Comparison of ENCODE assay signal across 36 cellular contexts in genomic region chr5:143263272-143263810, GRCh38.
A peak's percentile ranks its signal among the peaks of the same experiment; 100 is the strongest.
DNase-seq lines count a peak whose midpoint lies in the region; ATAC-seq, FAIRE-seq and TF ChIP-seq lines count a peak whose summit lies in the region.
"Had no signal": no experiment of that assay in that cellular context is flagged by ENCODE, and none has a peak within 500 bp of the region (broad histone marks: within the 10 kb centered on the region; RNA-seq: fewer than 3 reads in every experiment).

No MANE protein-coding gene starts in this region.

- no peaks in the 10 kb centered on the region for H4K20me1 ChIP-seq in GM12878 (ENCODE audit: control insufficient read depth, insufficient read depth)

- TF ChIP-seq RAD21 in GM12878 (IDR thresholded peaks at IDR 0.05; ENCODE audit: insufficient read depth, low read depth, low read length): no peak

- SMC1A ChIA-PET in GM12878 (lab: Charles Lee; ENCODE audit: uncharacterized antibody, unreplicated experiment): interaction anchor here (0.6 to 1.7 kb wide), 2 partner anchors 17 to 884 kb away, joined by 3 to 4 read pairs; no protein-coding TSS in a partner anchor

- H3K36me3 ChIP-seq in GM12878 (ENCODE audit: control insufficient read depth in 2 of 2, insufficient read depth in 2 of 2, low read length in 1 of 2): no peaks in the 10 kb centered on the region; a peak in 1 of 4 replicates
- H3K36me3 ChIP-seq: ascending aorta, heart right ventricle, neural progenitor cell, Peyer's patch, WERI-Rb-1 had no signal

- in situ Hi-C loops in GM12878 (cut with MboI): no loop called here

- TF ChIP-seq EP300 in GM12878 (IDR thresholded peaks at IDR 0.05; ENCODE audit: borderline replicate concordance in 1 of 2, control insufficient read depth in 1 of 2, low read depth in 2 of 2, low read length in 2 of 2): no peak

- H3K27me3 Mint-ChIP-seq in natural killer cell treated with Interleukin-12 subunit alpha and Interleukin-12 subunit beta and Interleukin-15 and Interleukin-18, amount 100 ng/mL, for 72 hours: no peaks in the 10 kb centered on the region
- no peaks in the 10 kb centered on the region for H3K27me3 Mint-ChIP-seq in natural killer cell (ENCODE audit: low read depth in 2 of 2)
- H3K27me3 Mint-ChIP-seq: activated CD4-positive, alpha-beta T cell treated with anti-CD3 and anti-CD28 coated beads, Interleukin-2, amount 10 ng/mL, durations not matched to agents 7 days and 5 days; activated naive CD8-positive, alpha-beta T cell treated with anti-CD3 and anti-CD28 coated beads for 36 hours; activated T-cell treated with anti-CD3 and anti-CD28 coated beads, Interleukin-2, amount 50 U/mL, for 24 hours; CD4-positive, alpha-beta T cell; effector memory CD8-positive, alpha-beta T cell had no signal

- ATAC-seq in natural killer cell treated with Interleukin-12 subunit alpha and Interleukin-12 subunit beta and Interleukin-15 and Interleukin-18, amount 100 ng/mL, for 72 hours: no peak
- ATAC-seq in natural killer cell (no peak), GM12878 (peak; percentile 26; the same call in 2 of the 3 replicates)
- no peak for ATAC-seq in activated CD4-positive, CD25-positive, alpha-beta regulatory T cell treated with anti-CD3 and anti-CD28 coated beads, Interleukin-2, amount 50 U/mL, for 24 hours
- ATAC-seq: effector memory CD8-positive, alpha-beta T cell; esophagus mucosa; heart right ventricle had no signal

- BruUV-seq in GM12878 (replicated peaks; lab: Mats Ljungman, UMichigan): no TSS peak

- no peak for FAIRE-seq in GM12878 (lab: Jason Lieb, UNC)
- FAIRE-seq: A204.1, frontal cortex, H54 had no signal

- RAD21 ChIA-PET in GM12878 (lab: Charles Lee; ENCODE audit: unreplicated experiment): no interaction called here

- no peak overlapping the region for H3K9ac ChIP-seq in GM12878 (ENCODE audit: control insufficient read depth, insufficient read depth, low read length)
- H3K9ac ChIP-seq: neural progenitor cell, parathyroid adenoma had no signal

- POLR2A ChIA-PET in GM12878 (lab: Charles Lee): interaction anchor here (1.7 kb wide), 1 partner anchor 32 kb away, joined by 6 read pairs; no protein-coding TSS in a partner anchor

- no peak overlapping the region for H3K4me2 ChIP-seq in GM12878 (ENCODE audit: control insufficient read depth, insufficient read depth)
- H3K4me2 ChIP-seq: neural progenitor cell had no signal

- TF ChIP-seq CTCF in natural killer cell (IDR thresholded peaks at IDR 0.05): no peak
- no peak for TF ChIP-seq CTCF in GM12878 (IDR thresholded peaks at IDR 0.05 in 2 of 3, conservative IDR thresholded peaks at IDR 0.05 in 1 of 3; ENCODE audit: control insufficient read depth in 2 of 3, extremely low read depth in 1 of 3, insufficient read depth in 1 of 3, low read depth in 3 of 3, low read length in 3 of 3)
- no peak for TF ChIP-seq CTCF in fibroblast of villous mesenchyme (IDR thresholded peaks at IDR 0.05; ENCODE audit: insufficient read depth, low read depth, low read length)

- peaks cover 11% of the 10 kb centered on the region; the same call in 1 of the 2 replicates for H3K4me1 ChIP-seq in GM12878 (ENCODE audit: control insufficient read depth, insufficient read depth, low read length)
- H3K4me1 ChIP-seq: ascending aorta, neural progenitor cell, parathyroid adenoma, Peyer's patch, testis had no signal

- H2AFZ ChIP-seq in GM12878 (ENCODE audit: control insufficient read depth, low read depth, low read length): no peak overlapping the region
- H2AFZ ChIP-seq: neural progenitor cell, parathyroid adenoma had no signal

- TF ChIP-seq POLR2A in GM12878 (IDR thresholded peaks at IDR 0.05; ENCODE audit: low read depth, low read length): no peak

- H3K9me3 Mint-ChIP-seq in natural killer cell treated with Interleukin-12 subunit alpha and Interleukin-12 subunit beta and Interleukin-15 and Interleukin-18, amount 100 ng/mL, for 72 hours: peaks cover 10% of the 10 kb centered on the region
- H3K9me3 Mint-ChIP-seq in natural killer cell: peaks cover 2 to 4% of the 10 kb centered on the region in 2 donors

- WGBS in GM12878 (ENCODE audit: insufficient coverage, insufficient replicate concordance, low lambda C conversion rate, missing lambda C conversion rate): 90% methylated on average over 4 of the region's 4 CpGs

- peak overlapping the region; percentile 35 for H3K4me3 Mint-ChIP-seq in natural killer cell treated with Interleukin-12 subunit alpha and Interleukin-12 subunit beta and Interleukin-15 and Interleukin-18, amount 100 ng/mL, for 72 hours
- no peak overlapping the region for H3K4me3 Mint-ChIP-seq in natural killer cell
- H3K4me3 Mint-ChIP-seq: activated CD4-positive, alpha-beta T cell treated with anti-CD3 and anti-CD28 coated beads, Interleukin-2, amount 10 ng/mL, durations not matched to agents 7 days and 5 days; activated naive CD8-positive, alpha-beta T cell treated with anti-CD3 and anti-CD28 coated beads for 36 hours; activated T-cell treated with anti-CD3 and anti-CD28 coated beads, Interleukin-2, amount 50 U/mL, for 24 hours; CD4-positive, alpha-beta T cell; effector memory CD8-positive, alpha-beta T cell; neural progenitor cell had no signal

- peaks cover 14% of the 10 kb centered on the region for H3K9me3 ChIP-seq in GM12878 (replicated peaks; ENCODE audit: control insufficient read depth, insufficient read depth, low read length)
- H3K9me3 ChIP-seq: Peyer's patch, testis had no signal

- peak overlapping the region; percentile 24 for H3K27ac ChIP-seq in GM12878 (ENCODE audit: control insufficient read depth, insufficient read depth)
- H3K27ac ChIP-seq: ascending aorta, heart right ventricle, neural progenitor cell, parathyroid adenoma, Peyer's patch, skin epidermis, testis, WERI-Rb-1 had no signal

- H3K4me3 ChIP-seq in GM12878 (no peak overlapping the region), fibroblast of villous mesenchyme (ENCODE audit: low read depth, low read length) (no peak overlapping the region)
- H3K4me3 ChIP-seq: ascending aorta, heart right ventricle, lung, neural progenitor cell, Peyer's patch, skin epidermis, testis had no signal

- H3K4me1 Mint-ChIP-seq in natural killer cell treated with Interleukin-12 subunit alpha and Interleukin-12 subunit beta and Interleukin-15 and Interleukin-18, amount 100 ng/mL, for 72 hours (ENCODE audit: low read depth in 2 of 2): peaks cover 25 to 41% of the 10 kb centered on the region in 2 donors
- no peaks in the 10 kb centered on the region for H3K4me1 Mint-ChIP-seq in natural killer cell
- H3K4me1 Mint-ChIP-seq: neural progenitor cell had no signal

- peak overlapping the region; percentile 28 to 86 for H3K27ac Mint-ChIP-seq in natural killer cell treated with Interleukin-12 subunit alpha and Interleukin-12 subunit beta and Interleukin-15 and Interleukin-18, amount 100 ng/mL, for 72 hours
- no peak overlapping the region for H3K27ac Mint-ChIP-seq in natural killer cell
- H3K27ac Mint-ChIP-seq: activated CD4-positive, alpha-beta T cell treated with anti-CD3 and anti-CD28 coated beads, Interleukin-2, amount 10 ng/mL, durations not matched to agents 7 days and 5 days; activated naive CD8-positive, alpha-beta T cell treated with anti-CD3 and anti-CD28 coated beads for 36 hours; CD4-positive, alpha-beta T cell; effector memory CD8-positive, alpha-beta T cell; neural progenitor cell had no signal

- CTCF ChIA-PET in GM12878 (lab: Yijun Ruan, JAX): no interaction called here

- DNase-seq in natural killer cell treated with Interleukin-12 subunit alpha and Interleukin-12 subunit beta and Interleukin-15 and Interleukin-18, amount 100 ng/mL, for 72 hours (ENCODE audit: low spot score): no peak
- no peak for DNase-seq in natural killer cell
- no peak for DNase-seq in GM12878 (ENCODE audit: low read depth, low spot score)
- peak; percentile 27 for DNase-seq in fibroblast of villous mesenchyme (ENCODE audit: low read depth)
- DNase-seq in NCI-H2107 treated with DMSO at 0.1 percent for 48 hours (lab: John Stamatoyannopoulos, UW; ENCODE audit: unreplicated experiment): no peak
- DNase-seq in H4 (ENCODE audit: low spot score): no peak
- DNase-seq in DMS114 treated with DMSO at 0.1 percent for 48 hours (lab: John Stamatoyannopoulos, UW; ENCODE audit: unreplicated experiment): no peak
- DNase-seq: activated CD4-positive, alpha-beta T cell treated with anti-CD3 and anti-CD28 coated beads, Interleukin-2, amount 10 ng/mL, durations not matched to agents 7 days and 5 days; activated effector memory CD4-positive, alpha-beta T cell treated with anti-CD3 and anti-CD28 coated beads, Interleukin-2, amount 50 U/mL, for 16 hours; activated naive CD8-positive, alpha-beta T cell treated with anti-CD3 and anti-CD28 coated beads for 36 hours; activated T-cell treated with anti-CD3 and anti-CD28 coated beads, Interleukin-2, amount 50 U/mL, for 24 hours; AML-193; caudate nucleus; CD4-positive, alpha-beta T cell; DND-41; effector memory CD8-positive, alpha-beta T cell; GF-D8; heart right ventricle; NCI-H1417 treated with DMSO at 0.1 percent for 48 hours; NCI-H2029 treated with DMSO at 0.1 percent for 48 hours; NCI-H526 treated with DMSO at 0.1 percent for 48 hours; Peyer's patch; stimulated activated naive CD8-positive, alpha-beta T cell treated with anti-CD3 and anti-CD28 coated beads, Interleukin-15, Interleukin-2, amounts not matched to agents 100 U/mL and 50 U/mL, for 24 hours; T1000; testis; WERI-Rb-1 had no signal

- H3K36me3 Mint-ChIP-seq in natural killer cell treated with Interleukin-12 subunit alpha and Interleukin-12 subunit beta and Interleukin-15 and Interleukin-18, amount 100 ng/mL, for 72 hours: peaks cover 24% of the 10 kb centered on the region
- H3K36me3 Mint-ChIP-seq in natural killer cell: peaks cover 8% of the 10 kb centered on the region
- H3K36me3 Mint-ChIP-seq: neural progenitor cell had no signal

- H3K79me2 ChIP-seq in GM12878 (ENCODE audit: control insufficient read depth, insufficient read depth, low read length): no peaks in the 10 kb centered on the region
- H3K79me2 ChIP-seq: parathyroid adenoma had no signal

- intact Hi-C loops in natural killer cell (cut with micrococcal nuclease): no loop called here
- intact Hi-C loops in GM12878 (cut with micrococcal nuclease; ENCODE audit: unreplicated experiment): no loop called here

- no peaks in the 10 kb centered on the region for H3K27me3 ChIP-seq in GM12878 (replicated peaks in 1 of 2; ENCODE audit: control insufficient read depth in 2 of 2, insufficient read depth in 2 of 2, low read length in 1 of 2)
- H3K27me3 ChIP-seq: ascending aorta, heart right ventricle, neural progenitor cell, Peyer's patch, testis had no signal

TF ChIP-seq in GM12878, 131 proteins besides CTCF, POLR2A, EP300 and RAD21 (continues in another document):
- TF ChIP-seq JUNB (IDR thresholded peaks at IDR 0.05) (0 out of 2 replicates have a peak, but pooled peaks have one; percentile 17), FOXM1 (IDR thresholded peaks at IDR 0.05; ENCODE audit: low read depth, low read length) (peak; percentile 24; the same call in 1 of the 2 replicates), NFIC (IDR thresholded peaks at IDR 0.05; ENCODE audit: low read depth, low read length) (no peak)

Comparison
In these comparisons a context has a peak if more than half of its experiments do, and no peak if none do; other contexts are left out.
1. H3K27ac Mint-ChIP-seq: peak in natural killer cell treated with Interleukin-12 subunit alpha and Interleukin-12 subunit beta and Interleukin-15 and Interleukin-18, amount 100 ng/mL, for 72 hours (2 of 2); none in natural killer cell (0 of 2).